Comparison of ENCODE assay signal across 9 cellular contexts in the genomic region with DNA sequence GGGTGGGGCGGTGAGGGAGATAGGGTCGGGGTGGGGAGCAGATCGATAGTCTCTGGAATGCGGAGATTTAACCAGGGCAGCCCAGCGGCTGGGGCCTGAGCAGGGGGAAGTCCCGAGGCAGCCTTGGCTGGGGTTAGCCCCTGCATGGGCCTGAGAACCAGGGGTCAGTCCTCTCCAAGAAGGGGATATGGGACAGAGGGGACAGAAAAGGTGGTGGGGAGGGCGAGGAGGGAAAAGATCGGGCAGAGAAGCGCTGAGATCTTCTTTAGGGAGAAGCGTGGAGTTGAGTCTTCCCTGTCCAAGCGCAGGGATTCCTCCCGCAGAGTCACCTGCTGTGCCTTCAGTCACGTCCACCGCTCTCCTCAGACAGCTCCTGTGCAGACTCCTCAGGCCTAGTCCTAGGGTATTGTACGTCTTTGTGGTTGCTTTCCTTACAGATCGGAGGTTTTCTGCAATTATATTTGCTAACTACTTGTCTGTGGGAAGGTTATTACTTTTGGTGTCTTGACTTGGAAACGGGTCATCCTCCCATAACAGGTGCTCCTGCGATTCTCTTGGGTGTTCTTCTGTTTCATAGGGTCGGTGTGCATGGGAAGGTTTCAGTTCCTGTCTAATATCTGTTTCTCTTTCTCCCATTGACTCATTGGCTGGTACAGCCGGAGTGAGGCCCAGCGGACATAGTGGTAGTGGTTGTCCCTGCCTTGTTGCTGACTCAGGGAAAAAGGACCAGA. TPM values are rescaled to one million over a fixed set of nuclear protein-coding genes. Genes with fewer than 3 reads are reported as not detected.
DNase-seq lines count a peak whose midpoint lies in the region; ATAC-seq and TF ChIP-seq lines count a peak whose summit lies in the region.
"Had no signal": no experiment of that assay in that cellular context is flagged by ENCODE, and none has a peak within 500 bp of the region (broad histone marks: within the 10 kb centered on the region; RNA-seq: fewer than 3 reads in every experiment).

No MANE protein-coding gene starts in this region.

- peak overlapping the region; percentile 77 for H3K4me3 Mint-ChIP-seq in activated naive CD8-positive, alpha-beta T cell
- peak overlapping the region; percentile 37 for H3K4me3 Mint-ChIP-seq in progenitor cell of endocrine pancreas (ENCODE audit: low read depth)

- TF ChIP-seq CTCF in progenitor cell of endocrine pancreas (IDR thresholded peaks at IDR 0.05; ENCODE audit: unreplicated experiment) = no peak

- H3K36me3 Mint-ChIP-seq in activated naive CD8-positive, alpha-beta T cell = no peaks in the 10 kb centered on the region
- H3K36me3 Mint-ChIP-seq in progenitor cell of endocrine pancreas (ENCODE audit: insufficient read depth) = no peaks in the 10 kb centered on the region

- DNase-seq in Ammon's horn (ENCODE audit: low spot score) (peak; percentile 55), progenitor cell of endocrine pancreas (ENCODE audit: low spot score, unreplicated experiment) (peak; percentile 49), NCI-H1930 (lab: John Stamatoyannopoulos, UW) (no peak), islet precursor cell (no peak)

- H3K9me3 Mint-ChIP-seq in activated naive CD8-positive, alpha-beta T cell (ENCODE audit: low read depth) = no peaks in the 10 kb centered on the region
- H3K9me3 Mint-ChIP-seq in progenitor cell of endocrine pancreas (ENCODE audit: low read depth) = no peaks in the 10 kb centered on the region

- H3K4me1 Mint-ChIP-seq in activated naive CD8-positive, alpha-beta T cell (ENCODE audit: low read depth) = peaks cover 26% of the 10 kb centered on the region
- peaks cover 33% of the 10 kb centered on the region for H3K4me1 Mint-ChIP-seq in progenitor cell of endocrine pancreas (ENCODE audit: low read depth)

- ATAC-seq in GM19043 (IDR thresholded peaks at IDR 0.05; ENCODE audit: low read depth, unreplicated experiment) = peak; percentile 54
- ATAC-seq in HG03097 (IDR thresholded peaks at IDR 0.05; ENCODE audit: low FRiP score, unreplicated experiment) = peak; percentile 39
- ATAC-seq in HG02884 (IDR thresholded peaks at IDR 0.05; ENCODE audit: unreplicated experiment) = no peak

- H3K27me3 Mint-ChIP-seq in activated naive CD8-positive, alpha-beta T cell = no peaks in the 10 kb centered on the region
- no peaks in the 10 kb centered on the region for H3K27me3 Mint-ChIP-seq in progenitor cell of endocrine pancreas

- H3K27ac Mint-ChIP-seq in activated naive CD8-positive, alpha-beta T cell = peak overlapping the region; percentile 72
- H3K27ac Mint-ChIP-seq in progenitor cell of endocrine pancreas = peak overlapping the region; percentile 94

RNA-seq across cellular contexts. Expression of a gene that starts 1.0 kb away (rescaled TPM):
- 3.9 and 4.5 TPM in 2 replicates for total RNA-seq in progenitor cell of endocrine pancreas
- total RNA-seq: kidney epithelial cell had no signal

RNA-seq across cellular contexts. Expression of a gene that starts 35.5 kb away (rescaled TPM):
- total RNA-seq in progenitor cell of endocrine pancreas = 182 and 207 TPM in 2 replicates

Comparison
In these comparisons a context has a peak if more than half of its experiments do, and no peak if none do; other contexts are left out.
1. DNase-seq: peak in Ammon's horn (single experiment) and progenitor cell of endocrine pancreas (single experiment); none in NCI-H1930 (0 of 2) and islet precursor cell (single experiment).